In the genomic region with DNA sequence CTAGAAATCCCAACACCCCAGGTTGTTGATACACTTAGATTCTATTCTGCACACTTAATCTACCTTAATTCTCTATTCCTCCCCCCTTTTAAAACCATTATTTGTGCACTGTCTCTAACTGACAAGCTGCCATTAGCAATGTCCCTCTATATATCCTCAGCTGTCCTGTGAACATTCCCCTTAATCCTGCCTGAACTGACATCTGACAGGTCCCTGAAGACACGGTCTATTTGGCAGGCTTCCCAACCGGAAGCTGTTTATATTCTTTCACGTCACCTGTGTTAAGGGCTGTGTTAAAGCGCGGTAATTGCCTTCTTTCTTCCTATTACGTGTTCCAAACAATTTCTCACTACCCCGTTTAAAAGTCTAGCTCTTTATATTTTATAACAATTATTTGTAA, we compare ENCODE assay signal across 19 cellular contexts.
DNase-seq lines count a peak whose midpoint lies in the region; TF ChIP-seq lines count a peak whose summit lies in the region.
"Had no signal": no experiment of that assay in that cellular context is flagged by ENCODE, and none has a peak within 500 bp of the region (broad histone marks: within the 10 kb centered on the region; RNA-seq: fewer than 3 reads in every experiment).

No MANE protein-coding gene starts in this region.

- intact Hi-C loops in esophagus muscularis mucosa (cut with DNase I): no loop called here

- no peak overlapping the region for H3K4me3 Mint-ChIP-seq in T-helper 2 cell treated with Interferon-gamma antibody and Interleukin-4, amounts not matched to agents 5 μg/mL and 100 μg/mL, for 36 hours
- H3K4me3 Mint-ChIP-seq: activated CD4-positive, alpha-beta T cell treated with anti-CD3 and anti-CD28 coated beads, Interleukin-2, amount 10 ng/mL, durations not matched to agents 24 days and 14 days; activated naive CD4-positive, alpha-beta T cell treated with anti-CD3 and anti-CD28 coated beads, Interleukin-2, amount 50 U/mL, for 24 hours had no signal

- no peaks in the 10 kb centered on the region for H3K36me3 Mint-ChIP-seq in T-helper 2 cell treated with Interferon-gamma antibody and Interleukin-4, amounts not matched to agents 5 μg/mL and 100 μg/mL, for 36 hours (ENCODE audit: low read depth)
- H3K36me3 Mint-ChIP-seq: activated naive CD4-positive, alpha-beta T cell treated with anti-CD3 and anti-CD28 coated beads, Interleukin-2, amount 50 U/mL, for 24 hours had no signal

- H3K27ac Mint-ChIP-seq in T-helper 2 cell treated with Interferon-gamma antibody and Interleukin-4, amounts not matched to agents 5 μg/mL and 100 μg/mL, for 36 hours: no peak overlapping the region
- H3K27ac Mint-ChIP-seq: activated CD4-positive, alpha-beta T cell treated with anti-CD3 and anti-CD28 coated beads, Interleukin-2, amount 10 ng/mL, durations not matched to agents 24 days and 14 days; activated naive CD4-positive, alpha-beta T cell treated with anti-CD3 and anti-CD28 coated beads, Interleukin-2, amount 50 U/mL, for 24 hours had no signal

- TF ChIP-seq EP300 in esophagus muscularis mucosa (IDR thresholded peaks at IDR 0.05): no peak

- DNase-seq in COLO668 (lab: John Stamatoyannopoulos, UW; ENCODE audit: unreplicated experiment): peak; percentile 75
- peak; percentile 3 to 98 (median 83) for DNase-seq in NCI-H1417 (lab: John Stamatoyannopoulos, UW)
- DNase-seq in NCI-H345 (lab: John Stamatoyannopoulos, UW): peak; percentile 95
- peak; percentile 97 for DNase-seq in SHP77 treated with DMSO at 0.1 percent for 48 hours (lab: John Stamatoyannopoulos, UW)
- DNase-seq in esophagus muscularis mucosa (ENCODE audit: extremely low spot score): no peak
- no peak for DNase-seq in activated naive CD4-positive, alpha-beta T cell (lab: John Stamatoyannopoulos, UW)
- no peak for DNase-seq in NCI-H1694 (lab: John Stamatoyannopoulos, UW)
- no peak for DNase-seq in T-helper 2 cell treated with Interferon-gamma antibody and Interleukin-4, amounts not matched to agents 5 μg/mL and 100 μg/mL, for 36 hours (ENCODE audit: low spot score)
- DNase-seq: activated CD4-positive, alpha-beta T cell treated with anti-CD3 and anti-CD28 coated beads, Interleukin-2, amount 10 ng/mL, durations not matched to agents 24 days and 14 days; left ventricle myocardium inferior; mucosa of descending colon; NCI-H187; PC-9; sigmoid colon; stimulated activated CD4-positive, alpha-beta T cell treated with anti-CD3 and anti-CD28 coated beads, Interleukin-1b, Interleukin-23, amount 100 ng/mL, for 48 hours had no signal

- no peaks in the 10 kb centered on the region for H3K27me3 Mint-ChIP-seq in T-helper 2 cell treated with Interferon-gamma antibody and Interleukin-4, amounts not matched to agents 5 μg/mL and 100 μg/mL, for 36 hours (ENCODE audit: low read depth)
- H3K27me3 Mint-ChIP-seq: activated CD4-positive, alpha-beta T cell treated with anti-CD3 and anti-CD28 coated beads, Interleukin-2, amount 10 ng/mL, durations not matched to agents 24 days and 14 days; activated naive CD4-positive, alpha-beta T cell treated with anti-CD3 and anti-CD28 coated beads, Interleukin-2, amount 50 U/mL, for 24 hours had no signal

- H3K27ac ChIP-seq in esophagus muscularis mucosa (replicated peaks in 1 of 4): no peak overlapping the region
- H3K27ac ChIP-seq: A549, epithelial cell of prostate, left ventricle myocardium inferior, PC-9, sigmoid colon, vagina had no signal

- no peak for TF ChIP-seq POLR2A in esophagus muscularis mucosa (IDR thresholded peaks at IDR 0.05; ENCODE audit: low read depth)

- WGBS in esophagus muscularis mucosa: 57% methylated on average over 7 of the region's 7 CpGs

- no peak overlapping the region for H3K4me3 ChIP-seq in esophagus muscularis mucosa
- H3K4me3 ChIP-seq: A549, left ventricle myocardium inferior, mucosa of descending colon, PC-9, sigmoid colon, vagina had no signal

- peaks cover 29% of the 10 kb centered on the region for H3K9me3 Mint-ChIP-seq in T-helper 2 cell treated with Interferon-gamma antibody and Interleukin-4, amounts not matched to agents 5 μg/mL and 100 μg/mL, for 36 hours
- H3K9me3 Mint-ChIP-seq: activated CD4-positive, alpha-beta T cell treated with anti-CD3 and anti-CD28 coated beads, Interleukin-2, amount 10 ng/mL, durations not matched to agents 24 days and 14 days; activated naive CD4-positive, alpha-beta T cell treated with anti-CD3 and anti-CD28 coated beads, Interleukin-2, amount 50 U/mL, for 24 hours had no signal

- no peak for TF ChIP-seq CTCF in esophagus muscularis mucosa (IDR thresholded peaks at IDR 0.05)

- H3K4me1 ChIP-seq in esophagus muscularis mucosa: no peaks in the 10 kb centered on the region
- H3K4me1 ChIP-seq: A549, left ventricle myocardium inferior, sigmoid colon, vagina had no signal

- no peaks in the 10 kb centered on the region for H3K4me1 Mint-ChIP-seq in T-helper 2 cell treated with Interferon-gamma antibody and Interleukin-4, amounts not matched to agents 5 μg/mL and 100 μg/mL, for 36 hours (ENCODE audit: low read depth)
- H3K4me1 Mint-ChIP-seq: activated CD4-positive, alpha-beta T cell treated with anti-CD3 and anti-CD28 coated beads, Interleukin-2, amount 10 ng/mL, durations not matched to agents 24 days and 14 days; activated naive CD4-positive, alpha-beta T cell treated with anti-CD3 and anti-CD28 coated beads, Interleukin-2, amount 50 U/mL, for 24 hours had no signal

- H3K9me3 ChIP-seq in esophagus muscularis mucosa: no peaks in the 10 kb centered on the region
- H3K9me3 ChIP-seq: A549, sigmoid colon, vagina had no signal

- no peaks in the 10 kb centered on the region for H3K36me3 ChIP-seq in esophagus muscularis mucosa
- H3K36me3 ChIP-seq: left ventricle myocardium inferior, sigmoid colon, vagina had no signal

- no peaks in the 10 kb centered on the region for H3K27me3 ChIP-seq in esophagus muscularis mucosa
- H3K27me3 ChIP-seq: sigmoid colon, vagina had no signal

Comparison
In these comparisons a context has a peak if more than half of its experiments do, and no peak if none do; other contexts are left out.
1. DNase-seq: peak in COLO668 (single experiment), NCI-H1417 (3 of 3), NCI-H345 (single experiment) and SHP77 treated with DMSO at 0.1 percent for 48 hours (single experiment); none in esophagus muscularis mucosa (single experiment), activated naive CD4-positive, alpha-beta T cell (0 of 4), NCI-H1694 (single experiment) and T-helper 2 cell treated with Interferon-gamma antibody and Interleukin-4, amounts not matched to agents 5 μg/mL and 100 μg/mL, for 36 hours (single experiment).